ENCODE assay signal across 17 cellular contexts in the genomic region with DNA sequence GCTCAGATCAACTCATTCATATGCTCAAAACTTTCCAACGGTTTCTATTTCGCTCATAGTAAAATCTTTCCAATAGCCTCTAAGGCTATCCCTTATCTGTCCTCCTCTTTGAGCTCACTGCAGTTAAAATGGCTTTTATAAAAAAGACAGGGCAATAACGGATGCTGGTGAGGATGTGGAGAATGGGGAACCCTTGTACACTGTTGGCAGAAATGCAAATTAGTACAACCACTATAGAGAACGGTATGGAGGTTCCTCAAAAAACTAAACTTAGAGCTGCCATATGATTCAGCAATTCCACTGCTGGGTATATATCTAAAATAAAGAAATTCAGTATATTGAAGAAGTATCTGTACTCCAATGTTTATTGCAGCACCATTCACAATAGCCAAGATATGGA.
DNase-seq lines count a peak whose midpoint lies in the region; ATAC-seq and TF ChIP-seq lines count a peak whose summit lies in the region.
"Had no signal": no experiment of that assay in that cellular context is flagged by ENCODE, and none has a peak within 500 bp of the region (broad histone marks: within the 10 kb centered on the region; RNA-seq: fewer than 3 reads in every experiment).

No MANE protein-coding gene starts in this region.

- H3K4me3 ChIP-seq in left ventricle myocardium inferior = no peak overlapping the region
- H3K4me3 ChIP-seq: MG63 had no signal

- intact Hi-C loops in left ventricle myocardium inferior (cut with micrococcal nuclease) = no loop called here

- no peaks in the 10 kb centered on the region for H3K9me3 Mint-ChIP-seq in memory B cell
- H3K9me3 Mint-ChIP-seq: T-helper 1 cell treated with Interleukin-12 subunit alpha and Interleukin-12 subunit beta and Interleukin-4 antibody, amounts not matched to agents 30 μg/mL and 1 μg/mL, for 36 hours had no signal

- no peak overlapping the region for H3K27ac Mint-ChIP-seq in memory B cell
- H3K27ac Mint-ChIP-seq: T-helper 1 cell treated with Interleukin-12 subunit alpha and Interleukin-12 subunit beta and Interleukin-4 antibody, amounts not matched to agents 30 μg/mL and 1 μg/mL, for 36 hours had no signal

- no peak overlapping the region for H3K27ac ChIP-seq in left ventricle myocardium inferior (replicated peaks)

- no peaks in the 10 kb centered on the region for H3K36me3 ChIP-seq in left ventricle myocardium inferior
- H3K36me3 ChIP-seq: MG63 had no signal

- H3K4me3 Mint-ChIP-seq in memory B cell = no peak overlapping the region
- H3K4me3 Mint-ChIP-seq: T-helper 1 cell treated with Interleukin-12 subunit alpha and Interleukin-12 subunit beta and Interleukin-4 antibody, amounts not matched to agents 30 μg/mL and 1 μg/mL, for 36 hours had no signal

- DNase-seq in KBM-7 (peak; percentile 82), NAMALWA (ENCODE audit: low spot score) (peak; percentile 13), SKM-1 (lab: John Stamatoyannopoulos, UW; ENCODE audit: unreplicated experiment) (peak; percentile 9), memory B cell (ENCODE audit: low spot score in 2 of 2) (peak in 1 of 2 donors; percentile 14), left ventricle myocardium inferior (no peak)
- DNase-seq in stimulated activated CD4-positive, alpha-beta T cell treated with anti-CD3 and anti-CD28 coated beads, Interleukin-2, amount 100 ng/mL, for 24 hours = no peak
- DNase-seq: C1 segment of cervical spinal cord, Karpas-422, MG63, NCI-H187, NCI-H2227 treated with DMSO at 0.1 percent for 48 hours, NCI-H524, SHP77 had no signal

- H3K4me1 ChIP-seq in left ventricle myocardium inferior = no peaks in the 10 kb centered on the region

- no peaks in the 10 kb centered on the region for H3K27me3 Mint-ChIP-seq in memory B cell

- ATAC-seq in memory B cell (ENCODE audit: low read depth) (peak; percentile 88), GM18873 (IDR thresholded peaks at IDR 0.05; ENCODE audit: low FRiP score, unreplicated experiment) (no peak), HG02678 (IDR thresholded peaks at IDR 0.05; ENCODE audit: unreplicated experiment) (no peak)
- ATAC-seq: SK-N-SH treated with all-trans-retinoic acid at 6 μM for 48 hours had no signal

- H3K36me3 Mint-ChIP-seq in memory B cell = no peaks in the 10 kb centered on the region

- H3K4me1 Mint-ChIP-seq in memory B cell = peaks cover 14% of the 10 kb centered on the region

- H3K9me3 ChIP-seq in left ventricle myocardium inferior (replicated peaks) = no peaks in the 10 kb centered on the region
- H3K9me3 ChIP-seq: MG63 had no signal

- in situ Hi-C loops in KBM-7 (cut with MboI; ENCODE audit: low pct_unique_long_range_greater_than_20kb, low sequenced_read_pairs) = no loop called here

- no peaks in the 10 kb centered on the region for H3K27me3 ChIP-seq in left ventricle myocardium inferior (ENCODE audit: low read depth)
- H3K27me3 ChIP-seq: MG63 had no signal

- no peak for TF ChIP-seq CTCF in left ventricle myocardium inferior (IDR thresholded peaks at IDR 0.05; ENCODE audit: borderline replicate concordance)

Comparison
In these comparisons a context has a peak if more than half of its experiments do, and no peak if none do; other contexts are left out.
1. DNase-seq: peak in KBM-7 (single experiment), NAMALWA (single experiment) and SKM-1 (single experiment); none in stimulated activated CD4-positive, alpha-beta T cell treated with anti-CD3 and anti-CD28 coated beads, Interleukin-2, amount 100 ng/mL, for 24 hours (0 of 2) and left ventricle myocardium inferior (single experiment).